Comparison of ENCODE assay signal across 13 cellular contexts in the genomic region with DNA sequence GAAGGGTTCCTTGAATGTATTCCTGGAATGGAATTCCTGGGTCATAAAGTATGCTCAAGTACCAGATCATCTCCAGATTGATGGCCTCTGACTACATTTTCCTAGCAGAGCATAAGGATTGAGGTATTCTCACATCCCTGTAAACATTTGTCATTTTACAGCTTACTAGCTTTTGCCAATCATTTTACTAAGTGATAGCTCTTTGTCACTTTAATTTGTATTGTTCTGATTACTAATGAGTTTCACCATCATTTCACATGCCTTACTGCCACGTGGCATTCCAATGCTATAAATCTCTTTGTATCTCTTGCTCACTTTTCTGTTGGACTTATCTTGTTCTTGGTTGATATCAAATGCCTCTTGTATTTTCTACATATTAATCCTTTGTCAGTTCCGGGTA.
DNase-seq lines count a peak whose midpoint lies in the region; ATAC-seq and TF ChIP-seq lines count a peak whose summit lies in the region.
"Had no signal": no experiment of that assay in that cellular context is flagged by ENCODE, and none has a peak within 500 bp of the region (broad histone marks: within the 10 kb centered on the region; RNA-seq: fewer than 3 reads in every experiment).

No MANE protein-coding gene starts in this region.

- no peaks in the 10 kb centered on the region for H3K27me3 Mint-ChIP-seq in activated naive CD8-positive, alpha-beta T cell treated with anti-CD3 and anti-CD28 coated beads, Interleukin-2, amount 50 U/mL, for 24 hours

- DNase-seq in HCEC 1CT (peak; percentile 27), amniotic epithelial cell (ENCODE audit: low read depth) (peak; percentile 56), fibroblast of the aortic adventitia (ENCODE audit: low read depth) (peak; percentile 20), AML-193 (lab: John Stamatoyannopoulos, UW) (no peak), inferior parietal cortex (ENCODE audit: extremely low spot score) (no peak)
- no peak for DNase-seq in activated naive CD8-positive, alpha-beta T cell treated with anti-CD3 and anti-CD28 coated beads, Interleukin-2, amount 50 U/mL, for 24 hours
- DNase-seq in activated naive CD4-positive, alpha-beta T cell (lab: John Stamatoyannopoulos, UW) = no peak
- DNase-seq: CD4-positive, CD25-positive, alpha-beta regulatory T cell; DMS53; GOT3; H9 had no signal

- H3K4me1 Mint-ChIP-seq in activated naive CD8-positive, alpha-beta T cell treated with anti-CD3 and anti-CD28 coated beads, Interleukin-2, amount 50 U/mL, for 24 hours = no peaks in the 10 kb centered on the region
- H3K4me1 Mint-ChIP-seq: CD4-positive, CD25-positive, alpha-beta regulatory T cell had no signal

- no peak overlapping the region for H3K4me3 ChIP-seq in fibroblast of the aortic adventitia (ENCODE audit: low read depth, low read length)
- H3K4me3 ChIP-seq: BLaER1 treated with 17β-estradiol and CSF1 and Interleukin-3, amounts not matched to agents 10 nM and 100 nM; GM12878 had no signal

- H3K36me3 Mint-ChIP-seq in activated naive CD8-positive, alpha-beta T cell treated with anti-CD3 and anti-CD28 coated beads, Interleukin-2, amount 50 U/mL, for 24 hours (ENCODE audit: low read depth) = no peaks in the 10 kb centered on the region
- H3K36me3 Mint-ChIP-seq: CD4-positive, CD25-positive, alpha-beta regulatory T cell had no signal

- TF ChIP-seq CTCF in fibroblast of the aortic adventitia (IDR thresholded peaks at IDR 0.05; ENCODE audit: insufficient read depth, low read length) = no peak

- H3K9me3 Mint-ChIP-seq in activated naive CD8-positive, alpha-beta T cell treated with anti-CD3 and anti-CD28 coated beads, Interleukin-2, amount 50 U/mL, for 24 hours = no peaks in the 10 kb centered on the region

- H3K27ac Mint-ChIP-seq in activated naive CD8-positive, alpha-beta T cell treated with anti-CD3 and anti-CD28 coated beads, Interleukin-2, amount 50 U/mL, for 24 hours = no peak overlapping the region
- H3K27ac Mint-ChIP-seq: H9 had no signal

- no peak overlapping the region for H3K4me3 Mint-ChIP-seq in activated naive CD8-positive, alpha-beta T cell treated with anti-CD3 and anti-CD28 coated beads, Interleukin-2, amount 50 U/mL, for 24 hours
- H3K4me3 Mint-ChIP-seq: CD4-positive, CD25-positive, alpha-beta regulatory T cell; H9 had no signal

- ATAC-seq in activated naive CD8-positive, alpha-beta T cell treated with anti-CD3 and anti-CD28 coated beads, Interleukin-2, amount 50 U/mL, for 24 hours = no peak
- ATAC-seq: GM12878 had no signal

Comparison
In these comparisons a context has a peak if more than half of its experiments do, and no peak if none do; other contexts are left out.
1. DNase-seq: peak in HCEC 1CT (single experiment), amniotic epithelial cell (single experiment) and fibroblast of the aortic adventitia (single experiment); none in AML-193 (0 of 2), activated naive CD8-positive, alpha-beta T cell treated with anti-CD3 and anti-CD28 coated beads, Interleukin-2, amount 50 U/mL, for 24 hours (single experiment), inferior parietal cortex (single experiment) and activated naive CD4-positive, alpha-beta T cell (0 of 4).